17 cellular contexts compared by ENCODE assay signal in the genomic region with DNA sequence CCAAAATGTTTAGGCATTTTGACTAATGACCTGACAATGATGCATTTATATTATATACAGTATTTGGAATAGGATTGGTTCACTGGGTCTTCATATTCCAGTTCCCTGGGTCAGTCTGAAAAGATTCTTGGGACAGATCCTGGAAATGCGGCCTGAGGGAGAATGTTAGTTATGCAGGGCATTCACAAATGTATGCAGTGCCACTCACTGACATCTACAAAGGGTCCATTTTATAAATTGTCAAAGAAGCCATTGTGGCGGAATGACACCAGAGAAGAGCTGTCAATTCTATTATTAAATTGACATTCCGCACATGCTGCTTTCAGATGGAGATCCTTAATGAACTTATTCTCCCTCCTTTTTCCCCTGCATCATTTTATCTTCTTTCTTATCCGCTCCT.
"Had no signal": no experiment of that assay in that cellular context is flagged by ENCODE, and none has a peak within 500 bp of the region (broad histone marks: within the 10 kb centered on the region; RNA-seq: fewer than 3 reads in every experiment).

No MANE protein-coding gene starts in this region.

- DNase-seq: activated CD4-positive, alpha-beta T cell treated with anti-CD3 and anti-CD28 coated beads for 48 hours; activated CD8-positive, alpha-beta T cell treated with anti-CD3 and anti-CD28 coated beads, Interleukin-2, amount 10 ng/mL, durations not matched to agents 7 days and 5 days; activated naive CD4-positive, alpha-beta T cell treated with Interleukin-2 at 50 U/mL for 16 hours; activated naive CD8-positive, alpha-beta T cell treated with anti-CD3 and anti-CD28 coated beads, Interleukin-2, amount 50 U/mL, for 24 hours; effector CD8-positive, alpha-beta T cell; gastrocnemius medialis; lower lobe of right lung; mucosa of descending colon; stimulated activated CD4-positive, alpha-beta T cell treated with anti-CD3 and anti-CD28 coated beads, Interleukin-15, amount 100 ng/mL, for 24 hours; stimulated activated CD4-positive, alpha-beta T cell treated with anti-CD3 and anti-CD28 coated beads, Interleukin-4, amount 100 ng/mL, for 4 hours; stimulated activated naive CD8-positive, alpha-beta T cell treated with anti-CD3 and anti-CD28 coated beads, Interleukin-15, amount 100 ng/mL, for 72 hours; T-helper 1 cell; thyroid gland had no signal

- H3K27ac ChIP-seq: coronary artery, gastrocnemius medialis, lower lobe of right lung, thyroid gland had no signal

- H3K4me1 Mint-ChIP-seq: activated naive CD8-positive, alpha-beta T cell treated with anti-CD3 and anti-CD28 coated beads, Interleukin-2, amount 50 U/mL, for 24 hours; stimulated activated naive CD8-positive, alpha-beta T cell treated with anti-CD3 and anti-CD28 coated beads, Interleukin-15, amount 100 ng/mL, for 72 hours had no signal

- H3K36me3 ChIP-seq: gastrocnemius medialis, lower lobe of right lung, thyroid gland had no signal

- H3K27ac Mint-ChIP-seq: activated CD8-positive, alpha-beta T cell treated with anti-CD3 and anti-CD28 coated beads, Interleukin-2, amount 10 ng/mL, durations not matched to agents 7 days and 5 days; activated naive CD8-positive, alpha-beta T cell treated with anti-CD3 and anti-CD28 coated beads, Interleukin-2, amount 50 U/mL, for 24 hours; activated T-helper 1 cell treated with anti-CD3 and anti-CD28 coated beads, Interleukin-12 subunit alpha, Interleukin-12 subunit beta, Interleukin-2, Interleukin-4 antibody, amounts not matched to agents 30 ng/mL and 10 ng/mL and 1 ng/mL, durations not matched to agents 14 hours and 24 hours and 36 hours; natural killer cell treated with Interleukin-12 subunit alpha and Interleukin-12 subunit beta and Interleukin-15 and Interleukin-18, amount 100 ng/mL, for 72 hours; stimulated activated naive CD8-positive, alpha-beta T cell treated with anti-CD3 and anti-CD28 coated beads, Interleukin-15, amount 100 ng/mL, for 72 hours had no signal

- H3K9me3 Mint-ChIP-seq: activated naive CD8-positive, alpha-beta T cell treated with anti-CD3 and anti-CD28 coated beads, Interleukin-2, amount 50 U/mL, for 24 hours; activated T-helper 1 cell treated with anti-CD3 and anti-CD28 coated beads, Interleukin-12 subunit alpha, Interleukin-12 subunit beta, Interleukin-2, Interleukin-4 antibody, amounts not matched to agents 30 ng/mL and 10 ng/mL and 1 ng/mL, durations not matched to agents 14 hours and 24 hours and 36 hours had no signal

- H3K4me1 ChIP-seq: gastrocnemius medialis, lower lobe of right lung, thyroid gland had no signal

- H3K4me3 ChIP-seq: coronary artery, gastrocnemius medialis, lower lobe of right lung, mucosa of descending colon, thyroid gland had no signal

- H3K9me3 ChIP-seq: gastrocnemius medialis, lower lobe of right lung, mucosa of descending colon, thyroid gland had no signal

- H3K27me3 Mint-ChIP-seq: activated naive CD8-positive, alpha-beta T cell treated with anti-CD3 and anti-CD28 coated beads, Interleukin-2, amount 50 U/mL, for 24 hours; natural killer cell treated with Interleukin-12 subunit alpha and Interleukin-12 subunit beta and Interleukin-15 and Interleukin-18, amount 100 ng/mL, for 72 hours; stimulated activated naive CD8-positive, alpha-beta T cell treated with anti-CD3 and anti-CD28 coated beads, Interleukin-15, amount 100 ng/mL, for 72 hours had no signal

- H3K27me3 ChIP-seq: gastrocnemius medialis, thyroid gland had no signal

- FAIRE-seq: urothelium cell line had no signal

- H3K4me3 Mint-ChIP-seq: activated CD8-positive, alpha-beta T cell treated with anti-CD3 and anti-CD28 coated beads, Interleukin-2, amount 10 ng/mL, durations not matched to agents 7 days and 5 days; activated naive CD8-positive, alpha-beta T cell treated with anti-CD3 and anti-CD28 coated beads, Interleukin-2, amount 50 U/mL, for 24 hours; activated T-helper 1 cell treated with anti-CD3 and anti-CD28 coated beads, Interleukin-12 subunit alpha, Interleukin-12 subunit beta, Interleukin-2, Interleukin-4 antibody, amounts not matched to agents 30 ng/mL and 10 ng/mL and 1 ng/mL, durations not matched to agents 14 hours and 24 hours and 36 hours; natural killer cell treated with Interleukin-12 subunit alpha and Interleukin-12 subunit beta and Interleukin-15 and Interleukin-18, amount 100 ng/mL, for 72 hours; stimulated activated naive CD8-positive, alpha-beta T cell treated with anti-CD3 and anti-CD28 coated beads, Interleukin-15, amount 100 ng/mL, for 72 hours had no signal

- H3K36me3 Mint-ChIP-seq: natural killer cell treated with Interleukin-12 subunit alpha and Interleukin-12 subunit beta and Interleukin-15 and Interleukin-18, amount 100 ng/mL, for 72 hours had no signal
